ENCODE assay signal across 22 cellular contexts in the genomic region with DNA sequence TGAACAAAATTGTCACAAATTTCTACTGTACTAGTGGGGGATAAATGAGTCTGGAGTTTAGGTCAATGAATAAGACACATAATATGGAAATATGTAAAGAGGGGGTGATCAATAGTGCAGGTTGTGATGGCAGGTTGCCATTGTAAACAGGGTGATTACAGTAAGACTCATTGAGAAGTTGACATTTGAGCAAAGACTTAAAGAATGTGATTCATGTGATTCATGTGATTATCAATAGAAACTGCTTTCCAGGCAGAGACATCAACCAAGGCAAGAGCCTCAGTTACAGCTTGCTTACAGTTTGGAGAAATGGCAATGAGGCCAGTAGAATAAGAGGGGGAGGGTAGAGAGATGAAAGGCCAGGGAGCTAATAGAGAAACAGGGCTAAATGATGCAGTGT. TPM values are rescaled to one million over a fixed set of nuclear protein-coding genes. Genes with fewer than 3 reads are reported as not detected.
"Had no signal": no experiment of that assay in that cellular context is flagged by ENCODE, and none has a peak within 500 bp of the region (broad histone marks: within the 10 kb centered on the region; RNA-seq: fewer than 3 reads in every experiment).

No MANE protein-coding gene starts in this region.

- H3K4me1 ChIP-seq: body of pancreas, colonic mucosa, esophagus muscularis mucosa, lower lobe of right lung, tibial nerve had no signal

- DNase-seq: activated CD4-positive, alpha-beta memory T cell treated with anti-CD3 and anti-CD28 coated beads, Interleukin-2, amount 10 ng/mL, durations not matched to agents 7 days and 5 days; activated CD4-positive, alpha-beta T cell treated with anti-CD3 and anti-CD28 coated beads for 48 hours; activated CD4-positive, CD25-positive, alpha-beta regulatory T cell; activated CD8-positive, alpha-beta memory T cell treated with anti-CD3 and anti-CD28 coated beads, Interleukin-2, amount 10 ng/mL, durations not matched to agents 7 days and 5 days; activated naive CD4-positive, alpha-beta T cell; activated naive CD8-positive, alpha-beta T cell treated with anti-CD3 and anti-CD28 coated beads for 36 hours; amniotic stem cell; body of pancreas; central memory CD4-positive, alpha-beta T cell; colonic mucosa; left colon; lower lobe of right lung; occipital lobe; retina; stimulated activated naive CD4-positive, alpha-beta T cell treated with Interleukin-2 at 50 U/mL for 16 hours; T-cell; T-helper 9 cell had no signal

- H3K27ac ChIP-seq: body of pancreas, colonic mucosa, esophagus muscularis mucosa, lower lobe of right lung, tibial nerve had no signal

- ATAC-seq: activated CD8-positive, alpha-beta memory T cell treated with anti-CD3 and anti-CD28 coated beads, Interleukin-2, amount 10 ng/mL, durations not matched to agents 7 days and 5 days; activated T-helper 17 cell treated with anti-CD3 and anti-CD28 coated beads, Interleukin-2, amount 50 U/mL, for 72 hours; body of pancreas; left colon; lower lobe of right lung; T-cell had no signal

- H3K4me3 ChIP-seq: body of pancreas, colonic mucosa, esophagus muscularis mucosa, lower lobe of right lung, tibial nerve had no signal

- H3K27me3 ChIP-seq: body of pancreas, colonic mucosa, esophagus muscularis mucosa, tibial nerve had no signal

- H3K9me3 ChIP-seq: body of pancreas, colonic mucosa, esophagus muscularis mucosa, lower lobe of right lung, tibial nerve had no signal

- H3K36me3 ChIP-seq: colonic mucosa, esophagus muscularis mucosa, lower lobe of right lung, tibial nerve had no signal

RNA-seq across cellular contexts. Expression of gene GIMD1, which starts 45.8 kb away (rescaled TPM):
- total RNA-seq: activated CD4-positive, alpha-beta memory T cell treated with anti-CD3 and anti-CD28 coated beads, Interleukin-2, amount 10 ng/mL, durations not matched to agents 7 days and 5 days; activated CD8-positive, alpha-beta memory T cell treated with anti-CD3 and anti-CD28 coated beads, Interleukin-2, amount 10 ng/mL, durations not matched to agents 7 days and 5 days; activated naive CD8-positive, alpha-beta T cell treated with anti-CD3 and anti-CD28 coated beads for 36 hours; activated T-helper 17 cell treated with anti-CD3 and anti-CD28 coated beads, Interleukin-2, amount 50 U/mL, for 72 hours; body of pancreas; colonic mucosa; esophagus muscularis mucosa; glomerular endothelial cell; left colon; lower lobe of right lung; occipital lobe; posterior vena cava; T-cell; tibial nerve had no signal
